In genomic region chr12:13259625-13260024, GRCh38 we compare ENCODE assay signal across 3 cellular contexts.
DNase-seq lines count a peak whose midpoint lies in the region; TF ChIP-seq lines count a peak whose summit lies in the region.
"Not testable (repeated sequence)": the region's sequence is repeated elsewhere in the genome, so short reads cannot be mapped to it uniquely, and the experiment has no call there.

No MANE protein-coding gene starts in this region.

- not testable (repeated sequence) for H3K27me3 Mint-ChIP-seq in endodermal cell (ENCODE audit: insufficient read depth)

- H2BK5ac ChIP-seq in mesendoderm (ENCODE audit: low read length): not testable (repeated sequence)

- not testable (repeated sequence) for TF ChIP-seq CTCF in endodermal cell (conservative IDR thresholded peaks at IDR 0.05)

- not testable (repeated sequence) for H3K4me2 ChIP-seq in mesendoderm (ENCODE audit: low read length)

- H3K9me3 Mint-ChIP-seq in endodermal cell: peaks cover 19% of the 10 kb centered on the region

- peak overlapping the region; percentile 86 for H3K18ac ChIP-seq in mesendoderm (ENCODE audit: low read length)

- not testable (repeated sequence) for H3K27ac ChIP-seq in endodermal cell (ENCODE audit: low read depth, low read length)
- H3K27ac ChIP-seq in mesendoderm (ENCODE audit: low read depth, low read length): peak overlapping the region; percentile 75

- H3K9ac ChIP-seq in endodermal cell (ENCODE audit: extremely low read depth, low read length, poor library complexity, severe bottlenecking): peak overlapping the region; percentile 61
- H3K9ac ChIP-seq in mesendoderm (ENCODE audit: low read length): not testable (repeated sequence)

- peak overlapping the region; percentile 49 for H3K56ac ChIP-seq in mesendoderm (ENCODE audit: low read length)

- not testable (repeated sequence) for H3K23ac ChIP-seq in mesendoderm (ENCODE audit: low read length)

- H3K27me3 ChIP-seq in endodermal cell (ENCODE audit: control insufficient read depth, insufficient read depth, low read length, poor library complexity, severe bottlenecking); mesendoderm (ENCODE audit: insufficient read depth, low read length, poor library complexity): not testable (repeated sequence)

- not testable (repeated sequence) for H4K8ac ChIP-seq in mesendoderm (ENCODE audit: low read depth, low read length)

- not testable (repeated sequence) for H2AK5ac ChIP-seq in mesendoderm (ENCODE audit: low read length)

- H3K4ac ChIP-seq in mesendoderm (ENCODE audit: low read depth, low read length): not testable (repeated sequence)

- DNase-seq in endodermal cell (peak; percentile 77), islet precursor cell (peak; percentile 32), mesendoderm (peak; percentile 69)

- H3K79me2 ChIP-seq in mesendoderm (ENCODE audit: control insufficient read depth, insufficient read depth, low read length): not testable (repeated sequence)

- peaks cover 52% of the 10 kb centered on the region for H3K4me1 Mint-ChIP-seq in endodermal cell

- not testable (repeated sequence) for H3K79me1 ChIP-seq in mesendoderm (ENCODE audit: low read length)

- not testable (repeated sequence) for H2BK15ac ChIP-seq in mesendoderm (replicated peaks; ENCODE audit: low read depth)

- H3K36me3 Mint-ChIP-seq in endodermal cell (ENCODE audit: low read depth): not testable (repeated sequence)

- peaks cover 18% of the 10 kb centered on the region for H3K4me1 ChIP-seq in endodermal cell (ENCODE audit: control insufficient read depth, insufficient read depth, low read length)
- H3K4me1 ChIP-seq in mesendoderm (ENCODE audit: control insufficient read depth, low read depth, low read length): peaks cover 29% of the 10 kb centered on the region

- not testable (repeated sequence) for H4K5ac ChIP-seq in mesendoderm (ENCODE audit: low read length)

- not testable (repeated sequence) for H3K4me3 Mint-ChIP-seq in endodermal cell

- 73 to 75% methylated on average over 5 of the region's 7 CpGs for WGBS in endodermal cell (ENCODE audit: insufficient coverage in 1 of 2, insufficient read length in 1 of 2), 2 experiments
- no CpG with 5 or more reads among the region's 7 CpGs for WGBS in mesendoderm (ENCODE audit: extremely low coverage, insufficient coverage, low lambda C conversion rate)

- H2BK120ac ChIP-seq in mesendoderm (ENCODE audit: low read depth, low read length): not testable (repeated sequence)

- peak overlapping the region; percentile 75 for H3K4me3 ChIP-seq in endodermal cell (ENCODE audit: low read length)
- H3K4me3 ChIP-seq in mesendoderm (ENCODE audit: low read length): not testable (repeated sequence)

- H3K27ac Mint-ChIP-seq in endodermal cell: not testable (repeated sequence)

- H3K9me3 ChIP-seq in endodermal cell (ENCODE audit: control insufficient read depth, low read length): not testable (repeated sequence)

- H3K36me3 ChIP-seq in endodermal cell (ENCODE audit: control insufficient read depth, insufficient read depth, low read length); mesendoderm (ENCODE audit: control insufficient read depth, insufficient read depth, low read length): not testable (repeated sequence)
